Comparison of ENCODE assay signal across 1 cellular context in genomic region chr14:99603471-99603933, GRCh38.
TF ChIP-seq lines count a peak whose summit lies in the region.

No MANE protein-coding gene starts in this region.

TF ChIP-seq in HepG2, 621 proteins besides CTCF, POLR2A, EP300 and RAD21 (continued from another document and continues in another):
- TF ChIP-seq ZNF318 (CRISPR knock-in tag; IDR thresholded peaks at IDR 0.05), result peak; percentile 99
- TF ChIP-seq ATF1 (CRISPR knock-in tag; IDR thresholded peaks at IDR 0.05), result no peak
- TF ChIP-seq ARHGAP35 (CRISPR knock-in tag; IDR thresholded peaks at IDR 0.05; ENCODE audit: borderline replicate concordance), result peak; percentile 79; the same call in 1 of the 2 replicates
- TF ChIP-seq KDM6A (CRISPR knock-in tag; IDR thresholded peaks at IDR 0.05; ENCODE audit: low read depth), result 0 out of 2 replicates have a peak, but pooled peaks have one; percentile 12
- TF ChIP-seq ZNF260 (CRISPR knock-in tag; IDR thresholded peaks at IDR 0.05; ENCODE audit: borderline replicate concordance, low read depth), result no peak
- TF ChIP-seq ZMAT5 (CRISPR knock-in tag; IDR thresholded peaks at IDR 0.05; ENCODE audit: borderline replicate concordance, low read depth), result peak; percentile 81; the same call in 1 of the 2 replicates
- TF ChIP-seq ERF (CRISPR knock-in tag; IDR thresholded peaks at IDR 0.05), result peak; percentile 95
- TF ChIP-seq, protein P1, sequence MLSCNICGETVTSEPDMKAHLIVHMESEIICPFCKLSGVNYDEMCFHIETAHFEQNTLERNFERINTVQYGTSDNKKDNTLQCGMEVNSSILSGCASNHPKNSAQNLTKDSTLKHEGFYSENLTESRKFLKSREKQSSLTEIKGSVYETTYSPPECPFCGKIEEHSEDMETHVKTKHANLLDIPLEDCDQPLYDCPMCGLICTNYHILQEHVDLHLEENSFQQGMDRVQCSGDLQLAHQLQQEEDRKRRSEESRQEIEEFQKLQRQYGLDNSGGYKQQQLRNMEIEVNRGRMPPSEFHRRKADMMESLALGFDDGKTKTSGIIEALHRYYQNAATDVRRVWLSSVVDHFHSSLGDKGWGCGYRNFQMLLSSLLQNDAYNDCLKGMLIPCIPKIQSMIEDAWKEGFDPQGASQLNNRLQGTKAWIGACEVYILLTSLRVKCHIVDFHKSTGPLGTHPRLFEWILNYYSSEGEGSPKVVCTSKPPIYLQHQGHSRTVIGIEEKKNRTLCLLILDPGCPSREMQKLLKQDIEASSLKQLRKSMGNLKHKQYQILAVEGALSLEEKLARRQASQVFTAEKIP (CRISPR knock-in tag; IDR thresholded peaks at IDR 0.05; ENCODE audit: borderline replicate concordance), result no peak
- TF ChIP-seq TFDP1 (CRISPR knock-in tag; IDR thresholded peaks at IDR 0.05; ENCODE audit: borderline replicate concordance), result peak; percentile 94
- TF ChIP-seq PPARG (CRISPR knock-in tag; conservative IDR thresholded peaks at IDR 0.05), result no peak
- TF ChIP-seq ZNF772 (CRISPR knock-in tag; IDR thresholded peaks at IDR 0.05), result peak; percentile 97; the same call in 1 of the 2 replicates
- TF ChIP-seq ZBTB25 (CRISPR knock-in tag; IDR thresholded peaks at IDR 0.05), result no peak; the same call in 1 of the 2 replicates
- no peak for TF ChIP-seq ZNF672 (CRISPR knock-in tag; IDR thresholded peaks at IDR 0.05)
- no peak for TF ChIP-seq FOXA1 (IDR thresholded peaks at IDR 0.05)
- TF ChIP-seq FOXA1 (CRISPR knock-in tag; IDR thresholded peaks at IDR 0.05), result 0 out of 2 replicates have a peak, but pooled peaks have one; percentile 9
- TF ChIP-seq XBP1 (CRISPR knock-in tag; IDR thresholded peaks at IDR 0.05), result peak; percentile 45; the same call in 1 of the 2 replicates
- TF ChIP-seq, protein P2, sequence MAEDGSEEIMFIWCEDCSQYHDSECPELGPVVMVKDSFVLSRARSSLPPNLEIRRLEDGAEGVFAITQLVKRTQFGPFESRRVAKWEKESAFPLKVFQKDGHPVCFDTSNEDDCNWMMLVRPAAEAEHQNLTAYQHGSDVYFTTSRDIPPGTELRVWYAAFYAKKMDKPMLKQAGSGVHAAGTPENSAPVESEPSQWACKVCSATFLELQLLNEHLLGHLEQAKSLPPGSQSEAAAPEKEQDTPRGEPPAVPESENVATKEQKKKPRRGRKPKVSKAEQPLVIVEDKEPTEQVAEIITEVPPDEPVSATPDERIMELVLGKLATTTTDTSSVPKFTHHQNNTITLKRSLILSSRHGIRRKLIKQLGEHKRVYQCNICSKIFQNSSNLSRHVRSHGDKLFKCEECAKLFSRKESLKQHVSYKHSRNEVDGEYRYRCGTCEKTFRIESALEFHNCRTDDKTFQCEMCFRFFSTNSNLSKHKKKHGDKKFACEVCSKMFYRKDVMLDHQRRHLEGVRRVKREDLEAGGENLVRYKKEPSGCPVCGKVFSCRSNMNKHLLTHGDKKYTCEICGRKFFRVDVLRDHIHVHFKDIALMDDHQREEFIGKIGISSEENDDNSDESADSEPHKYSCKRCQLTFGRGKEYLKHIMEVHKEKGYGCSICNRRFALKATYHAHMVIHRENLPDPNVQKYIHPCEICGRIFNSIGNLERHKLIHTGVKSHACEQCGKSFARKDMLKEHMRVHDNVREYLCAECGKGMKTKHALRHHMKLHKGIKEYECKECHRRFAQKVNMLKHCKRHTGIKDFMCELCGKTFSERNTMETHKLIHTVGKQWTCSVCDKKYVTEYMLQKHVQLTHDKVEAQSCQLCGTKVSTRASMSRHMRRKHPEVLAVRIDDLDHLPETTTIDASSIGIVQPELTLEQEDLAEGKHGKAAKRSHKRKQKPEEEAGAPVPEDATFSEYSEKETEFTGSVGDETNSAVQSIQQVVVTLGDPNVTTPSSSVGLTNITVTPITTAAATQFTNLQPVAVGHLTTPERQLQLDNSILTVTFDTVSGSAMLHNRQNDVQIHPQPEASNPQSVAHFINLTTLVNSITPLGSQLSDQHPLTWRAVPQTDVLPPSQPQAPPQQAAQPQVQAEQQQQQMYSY (CRISPR knock-in tag; IDR thresholded peaks at IDR 0.05), result peak; percentile 80
- peak; percentile 20; the same call in 1 of the 2 replicates for TF ChIP-seq YEATS2 (CRISPR knock-in tag; IDR thresholded peaks at IDR 0.05; ENCODE audit: borderline replicate concordance)
- TF ChIP-seq, protein P3, sequence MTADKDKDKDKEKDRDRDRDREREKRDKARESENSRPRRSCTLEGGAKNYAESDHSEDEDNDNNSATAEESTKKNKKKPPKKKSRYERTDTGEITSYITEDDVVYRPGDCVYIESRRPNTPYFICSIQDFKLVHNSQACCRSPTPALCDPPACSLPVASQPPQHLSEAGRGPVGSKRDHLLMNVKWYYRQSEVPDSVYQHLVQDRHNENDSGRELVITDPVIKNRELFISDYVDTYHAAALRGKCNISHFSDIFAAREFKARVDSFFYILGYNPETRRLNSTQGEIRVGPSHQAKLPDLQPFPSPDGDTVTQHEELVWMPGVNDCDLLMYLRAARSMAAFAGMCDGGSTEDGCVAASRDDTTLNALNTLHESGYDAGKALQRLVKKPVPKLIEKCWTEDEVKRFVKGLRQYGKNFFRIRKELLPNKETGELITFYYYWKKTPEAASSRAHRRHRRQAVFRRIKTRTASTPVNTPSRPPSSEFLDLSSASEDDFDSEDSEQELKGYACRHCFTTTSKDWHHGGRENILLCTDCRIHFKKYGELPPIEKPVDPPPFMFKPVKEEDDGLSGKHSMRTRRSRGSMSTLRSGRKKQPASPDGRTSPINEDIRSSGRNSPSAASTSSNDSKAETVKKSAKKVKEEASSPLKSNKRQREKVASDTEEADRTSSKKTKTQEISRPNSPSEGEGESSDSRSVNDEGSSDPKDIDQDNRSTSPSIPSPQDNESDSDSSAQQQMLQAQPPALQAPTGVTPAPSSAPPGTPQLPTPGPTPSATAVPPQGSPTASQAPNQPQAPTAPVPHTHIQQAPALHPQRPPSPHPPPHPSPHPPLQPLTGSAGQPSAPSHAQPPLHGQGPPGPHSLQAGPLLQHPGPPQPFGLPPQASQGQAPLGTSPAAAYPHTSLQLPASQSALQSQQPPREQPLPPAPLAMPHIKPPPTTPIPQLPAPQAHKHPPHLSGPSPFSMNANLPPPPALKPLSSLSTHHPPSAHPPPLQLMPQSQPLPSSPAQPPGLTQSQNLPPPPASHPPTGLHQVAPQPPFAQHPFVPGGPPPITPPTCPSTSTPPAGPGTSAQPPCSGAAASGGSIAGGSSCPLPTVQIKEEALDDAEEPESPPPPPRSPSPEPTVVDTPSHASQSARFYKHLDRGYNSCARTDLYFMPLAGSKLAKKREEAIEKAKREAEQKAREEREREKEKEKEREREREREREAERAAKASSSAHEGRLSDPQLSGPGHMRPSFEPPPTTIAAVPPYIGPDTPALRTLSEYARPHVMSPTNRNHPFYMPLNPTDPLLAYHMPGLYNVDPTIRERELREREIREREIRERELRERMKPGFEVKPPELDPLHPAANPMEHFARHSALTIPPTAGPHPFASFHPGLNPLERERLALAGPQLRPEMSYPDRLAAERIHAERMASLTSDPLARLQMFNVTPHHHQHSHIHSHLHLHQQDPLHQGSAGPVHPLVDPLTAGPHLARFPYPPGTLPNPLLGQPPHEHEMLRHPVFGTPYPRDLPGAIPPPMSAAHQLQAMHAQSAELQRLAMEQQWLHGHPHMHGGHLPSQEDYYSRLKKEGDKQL (CRISPR knock-in tag; IDR thresholded peaks at IDR 0.05; ENCODE audit: low read depth), result no peak
- TF ChIP-seq PLRG1 (conservative IDR thresholded peaks at IDR 0.05), result no peak
- TF ChIP-seq ELF4 (CRISPR knock-in tag; IDR thresholded peaks at IDR 0.05; ENCODE audit: borderline replicate concordance), result no peak
- TF ChIP-seq, protein P4, sequence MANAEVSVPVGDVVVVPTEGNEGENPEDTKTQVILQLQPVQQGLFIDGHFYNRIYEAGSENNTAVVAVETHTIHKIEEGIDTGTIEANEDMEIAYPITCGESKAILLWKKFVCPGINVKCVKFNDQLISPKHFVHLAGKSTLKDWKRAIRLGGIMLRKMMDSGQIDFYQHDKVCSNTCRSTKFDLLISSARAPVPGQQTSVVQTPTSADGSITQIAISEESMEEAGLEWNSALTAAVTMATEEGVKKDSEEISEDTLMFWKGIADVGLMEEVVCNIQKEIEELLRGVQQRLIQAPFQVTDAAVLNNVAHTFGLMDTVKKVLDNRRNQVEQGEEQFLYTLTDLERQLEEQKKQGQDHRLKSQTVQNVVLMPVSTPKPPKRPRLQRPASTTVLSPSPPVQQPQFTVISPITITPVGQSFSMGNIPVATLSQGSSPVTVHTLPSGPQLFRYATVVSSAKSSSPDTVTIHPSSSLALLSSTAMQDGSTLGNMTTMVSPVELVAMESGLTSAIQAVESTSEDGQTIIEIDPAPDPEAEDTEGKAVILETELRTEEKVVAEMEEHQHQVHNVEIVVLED (CRISPR knock-in tag; IDR thresholded peaks at IDR 0.05; ENCODE audit: borderline replicate concordance), result no peak
- no peak for TF ChIP-seq KAT2B (IDR thresholded peaks at IDR 0.05; ENCODE audit: borderline replicate concordance, low read depth, low read length)
- TF ChIP-seq, protein P5, sequence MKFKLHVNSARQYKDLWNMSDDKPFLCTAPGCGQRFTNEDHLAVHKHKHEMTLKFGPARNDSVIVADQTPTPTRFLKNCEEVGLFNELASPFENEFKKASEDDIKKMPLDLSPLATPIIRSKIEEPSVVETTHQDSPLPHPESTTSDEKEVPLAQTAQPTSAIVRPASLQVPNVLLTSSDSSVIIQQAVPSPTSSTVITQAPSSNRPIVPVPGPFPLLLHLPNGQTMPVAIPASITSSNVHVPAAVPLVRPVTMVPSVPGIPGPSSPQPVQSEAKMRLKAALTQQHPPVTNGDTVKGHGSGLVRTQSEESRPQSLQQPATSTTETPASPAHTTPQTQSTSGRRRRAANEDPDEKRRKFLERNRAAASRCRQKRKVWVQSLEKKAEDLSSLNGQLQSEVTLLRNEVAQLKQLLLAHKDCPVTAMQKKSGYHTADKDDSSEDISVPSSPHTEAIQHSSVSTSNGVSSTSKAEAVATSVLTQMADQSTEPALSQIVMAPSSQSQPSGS (CRISPR knock-in tag; IDR thresholded peaks at IDR 0.05), result peak; percentile 75
